ENCODE assay signal across 23 cellular contexts in genomic region chr18:67468038-67468437, GRCh38. TPM values are rescaled to one million over a fixed set of nuclear protein-coding genes. Genes with fewer than 3 reads are reported as not detected.
"Had no signal": no experiment of that assay in that cellular context is flagged by ENCODE, and none has a peak within 500 bp of the region (broad histone marks: within the 10 kb centered on the region; RNA-seq: fewer than 3 reads in every experiment).

No MANE protein-coding gene starts in this region.

- H3K4me3 Mint-ChIP-seq: activated T-helper 1 cell treated with anti-CD3 and anti-CD28 coated beads, Interleukin-12 subunit alpha, Interleukin-12 subunit beta, Interleukin-2, Interleukin-4 antibody, amounts not matched to agents 30 ng/mL and 10 ng/mL and 1 ng/mL, durations not matched to agents 14 hours and 24 hours and 36 hours; mesothelial cell of epicardium; nephron progenitor cell had no signal

- H3K9me3 ChIP-seq: thyroid gland had no signal

- H3K4me1 Mint-ChIP-seq: mesothelial cell of epicardium, nephron progenitor cell had no signal

- H3K36me3 ChIP-seq: cardiac muscle cell, spleen, thyroid gland had no signal

- H3K36me3 Mint-ChIP-seq: mesothelial cell of epicardium had no signal

- H3K4me1 ChIP-seq: spleen had no signal

- H3K27ac Mint-ChIP-seq: activated naive CD4-positive, alpha-beta T cell treated with anti-CD3 and anti-CD28 coated beads, Interleukin-2, amount 50 U/mL, for 72 hours; activated T-helper 1 cell treated with anti-CD3 and anti-CD28 coated beads, Interleukin-12 subunit alpha, Interleukin-12 subunit beta, Interleukin-2, Interleukin-4 antibody, amounts not matched to agents 30 ng/mL and 10 ng/mL and 1 ng/mL, durations not matched to agents 14 hours and 24 hours and 36 hours; mesothelial cell of epicardium; nephron progenitor cell had no signal

- DNase-seq: activated CD4-positive, CD25-positive, alpha-beta regulatory T cell treated with anti-CD3 and anti-CD28 coated beads, Interleukin-2, amount 50 U/mL, for 72 hours; activated gamma-delta T cell treated with Interleukin-2 at 50 U/mL for 16 hours; activated T-cell treated with anti-CD3 and anti-CD28 coated beads for 4 hours; amniotic stem cell; dorsolateral prefrontal cortex; foreskin melanocyte; glutamatergic neuron; hippocampal formation; nephron progenitor cell; occipital lobe; posterior cingulate gyrus; retina; spleen; stimulated activated CD4-positive, alpha-beta T cell treated with anti-CD3 and anti-CD28 coated beads, Interleukin-4, amount 100 ng/mL, for 4 hours; stimulated activated naive CD4-positive, alpha-beta T cell treated with Interleukin-2 at 50 U/mL for 16 hours; thyroid gland had no signal

- H3K4me3 ChIP-seq: cardiac muscle cell, dorsolateral prefrontal cortex, lung, spleen, thyroid gland had no signal

- H3K27me3 ChIP-seq: cardiac muscle cell, spleen, thyroid gland had no signal

- H3K9me3 Mint-ChIP-seq: activated naive CD4-positive, alpha-beta T cell treated with anti-CD3 and anti-CD28 coated beads, Interleukin-2, amount 50 U/mL, for 72 hours; activated T-helper 1 cell treated with anti-CD3 and anti-CD28 coated beads, Interleukin-12 subunit alpha, Interleukin-12 subunit beta, Interleukin-2, Interleukin-4 antibody, amounts not matched to agents 30 ng/mL and 10 ng/mL and 1 ng/mL, durations not matched to agents 14 hours and 24 hours and 36 hours had no signal

- ATAC-seq: activated naive CD4-positive, alpha-beta T cell treated with anti-CD3 and anti-CD28 coated beads, Interleukin-2, amount 50 U/mL, for 72 hours; left lobe of liver had no signal

- H3K27ac ChIP-seq: cardiac muscle cell, dorsolateral prefrontal cortex, spleen, thyroid gland had no signal

RNA-seq across cellular contexts. Expression of gene DSEL, which starts 48.5 kb away (rescaled TPM):
- total RNA-seq: T-helper 1 cell treated with Interleukin-12 subunit alpha and Interleukin-12 subunit beta and Interleukin-4 antibody, amounts not matched to agents 30 ng/mL and 1 ng/mL, for 36 hours had no signal
